In genomic region chr20:41028359-41029149, GRCh38 we compare ENCODE assay signal across 1 cellular context.
A peak's percentile ranks its signal among the peaks of the same experiment; 100 is the strongest.
TF ChIP-seq lines count a peak whose summit lies in the region.

Gene TOP1 (plus strand): TSS chr20:41028822. CDS start chr20:41029068, 246 bp downstream.

TF ChIP-seq in HepG2, 621 proteins besides CTCF, POLR2A, EP300 and RAD21 (continued from another document and continues in another):
- TF ChIP-seq ZNF766 (CRISPR knock-in tag; IDR thresholded peaks at IDR 0.05; ENCODE audit: borderline replicate concordance) = peak; percentile 81
- TF ChIP-seq ZNF263 (CRISPR knock-in tag; IDR thresholded peaks at IDR 0.05) = no peak; the same call in none of the 2 replicates
- TF ChIP-seq GFI1 (CRISPR knock-in tag; IDR thresholded peaks at IDR 0.05; ENCODE audit: borderline replicate concordance) = no peak; the same call in 1 of the 2 replicates
- no peak; the same call in 1 of the 2 replicates for TF ChIP-seq NCOR1 (IDR thresholded peaks at IDR 0.05; ENCODE audit: borderline replicate concordance, low read length)
- TF ChIP-seq ZMYM2 (CRISPR knock-in tag; IDR thresholded peaks at IDR 0.05) = no peak
- TF ChIP-seq TARDBP (CRISPR knock-in tag; IDR thresholded peaks at IDR 0.05) = peak; percentile 91
- no peak for TF ChIP-seq ZMAT5 (CRISPR knock-in tag; IDR thresholded peaks at IDR 0.05; ENCODE audit: borderline replicate concordance, low read depth)
- peak; percentile 98 for TF ChIP-seq ZNF350 (CRISPR knock-in tag; IDR thresholded peaks at IDR 0.05; ENCODE audit: borderline replicate concordance, low read depth)
- TF ChIP-seq SMARCC2 (IDR thresholded peaks at IDR 0.05) = no peak
- peak; percentile 70 for TF ChIP-seq TBX2 (CRISPR knock-in tag; IDR thresholded peaks at IDR 0.05; ENCODE audit: borderline replicate concordance)
- 0 out of 2 replicates have a peak, but pooled peaks have one; percentile 87 for TF ChIP-seq ZSCAN12 (CRISPR knock-in tag; IDR thresholded peaks at IDR 0.05)
- TF ChIP-seq MED8 (CRISPR knock-in tag; IDR thresholded peaks at IDR 0.05; ENCODE audit: insufficient replicate concordance) = no peak
- no peak for TF ChIP-seq ZNF672 (CRISPR knock-in tag; IDR thresholded peaks at IDR 0.05)
- TF ChIP-seq ZNF10 (CRISPR knock-in tag; IDR thresholded peaks at IDR 0.05; ENCODE audit: borderline replicate concordance, low read depth) = no peak
- TF ChIP-seq KLF9 (CRISPR knock-in tag; IDR thresholded peaks at IDR 0.05; ENCODE audit: low read depth) = no peak
- no peak; the same call in 1 of the 2 replicates for TF ChIP-seq GTF2F1 (IDR thresholded peaks at IDR 0.05; ENCODE audit: low read length)
- TF ChIP-seq SP4 (CRISPR knock-in tag; IDR thresholded peaks at IDR 0.05) = peak; percentile 98
- TF ChIP-seq HOXA7 (CRISPR knock-in tag; IDR thresholded peaks at IDR 0.05) = no peak
- peak; percentile 86; the same call in 1 of the 2 replicates for TF ChIP-seq ZNF546 (CRISPR knock-in tag; conservative IDR thresholded peaks at IDR 0.05)
- TF ChIP-seq AGO1 (IDR thresholded peaks at IDR 0.05; ENCODE audit: low read depth, low read length, poor library complexity, severe bottlenecking) = peak; percentile 70
- no peak for TF ChIP-seq ATRX (CRISPR knock-in tag; IDR thresholded peaks at IDR 0.05; ENCODE audit: borderline replicate concordance)
- peak; percentile 88; the same call in 1 of the 2 replicates for TF ChIP-seq DNMT1 (CRISPR knock-in tag; IDR thresholded peaks at IDR 0.05)
- no peak for TF ChIP-seq ZNF780A (CRISPR knock-in tag; IDR thresholded peaks at IDR 0.05)
- TF ChIP-seq MAFF (IDR thresholded peaks at IDR 0.05; ENCODE audit: low read depth, low read length) = peak; percentile 0; the same call in 1 of the 2 replicates
- no peak for TF ChIP-seq KDM1A (CRISPR knock-in tag; IDR thresholded peaks at IDR 0.05)
- TF ChIP-seq NFKB2 (CRISPR knock-in tag; IDR thresholded peaks at IDR 0.05; ENCODE audit: borderline replicate concordance) = peak; percentile 71
- peak; percentile 98 for TF ChIP-seq DMAP1 (CRISPR knock-in tag; IDR thresholded peaks at IDR 0.05)
- peak; percentile 83; the same call in 1 of the 2 replicates for TF ChIP-seq ZNF724P (CRISPR knock-in tag; IDR thresholded peaks at IDR 0.05; ENCODE audit: borderline replicate concordance)
- TF ChIP-seq PLRG1 (conservative IDR thresholded peaks at IDR 0.05) = no peak
- TF ChIP-seq GATAD2A (CRISPR knock-in tag; IDR thresholded peaks at IDR 0.05) = no peak; the same call in 1 of the 2 replicates
- no peak for TF ChIP-seq IKZF1 (IDR thresholded peaks at IDR 0.05)
- TF ChIP-seq ZNF547 (CRISPR knock-in tag; IDR thresholded peaks at IDR 0.05) = peak; percentile 76
- no peak for TF ChIP-seq ZBTB25 (CRISPR knock-in tag; IDR thresholded peaks at IDR 0.05)
- TF ChIP-seq MAX (IDR thresholded peaks at IDR 0.05) = peak; percentile 100
- peak; percentile 73; the same call in 1 of the 2 replicates for TF ChIP-seq IRF2 (CRISPR knock-in tag; IDR thresholded peaks at IDR 0.05)
- peak; percentile 95 for TF ChIP-seq PHF8 (CRISPR knock-in tag; IDR thresholded peaks at IDR 0.05)
- TF ChIP-seq CERS6 (CRISPR knock-in tag; IDR thresholded peaks at IDR 0.05) = peak; percentile 85
- no peak for TF ChIP-seq MAFG (CRISPR knock-in tag; IDR thresholded peaks at IDR 0.05)
- peak; percentile 97 for TF ChIP-seq IKZF5 (CRISPR knock-in tag; IDR thresholded peaks at IDR 0.05)
- TF ChIP-seq ATF1 (CRISPR knock-in tag; IDR thresholded peaks at IDR 0.05) = no peak
- TF ChIP-seq ZNF883 (CRISPR knock-in tag; IDR thresholded peaks at IDR 0.05; ENCODE audit: not compliant biosample characterization) = peak; percentile 98
- peak; percentile 92 for TF ChIP-seq TIGD3 (CRISPR knock-in tag; IDR thresholded peaks at IDR 0.05; ENCODE audit: borderline replicate concordance)
- no peak for TF ChIP-seq HMGA1 (CRISPR knock-in tag; conservative IDR thresholded peaks at IDR 0.05)
- TF ChIP-seq SMAD3 (CRISPR knock-in tag; IDR thresholded peaks at IDR 0.05) = peak; percentile 89; the same call in 1 of the 2 replicates
- TF ChIP-seq ZNF674 (CRISPR knock-in tag; IDR thresholded peaks at IDR 0.05; ENCODE audit: low read depth) = peak; percentile 96; the same call in 1 of the 2 replicates
- peak; percentile 82 for TF ChIP-seq CREM (IDR thresholded peaks at IDR 0.05)
- no peak for TF ChIP-seq CREM (CRISPR knock-in tag; IDR thresholded peaks at IDR 0.05)
- TF ChIP-seq ZNF557 (CRISPR knock-in tag; IDR thresholded peaks at IDR 0.05) = peak; percentile 64; the same call in 1 of the 2 replicates
- TF ChIP-seq NFE2 (CRISPR knock-in tag; IDR thresholded peaks at IDR 0.05) = no peak
- TF ChIP-seq MEF2D (CRISPR knock-in tag; IDR thresholded peaks at IDR 0.05) = peak; percentile 96
- peak; percentile 67 for TF ChIP-seq ZNF574 (CRISPR knock-in tag; IDR thresholded peaks at IDR 0.05)
- TF ChIP-seq NR2F1 (CRISPR knock-in tag; IDR thresholded peaks at IDR 0.05) = peak in 1 of 2 experiments; percentile 8; a peak in 1 of 4 replicates
- 0 out of 2 replicates have a peak, but pooled peaks have one; percentile 56 for TF ChIP-seq ZNF335 (CRISPR knock-in tag; IDR thresholded peaks at IDR 0.05)
- TF ChIP-seq ZNF512 (CRISPR knock-in tag; IDR thresholded peaks at IDR 0.05) = no peak
- peak; percentile 71 for TF ChIP-seq AHDC1 (CRISPR knock-in tag; IDR thresholded peaks at IDR 0.05; ENCODE audit: borderline replicate concordance)
- no peak for TF ChIP-seq ZC3H4 (CRISPR knock-in tag; IDR thresholded peaks at IDR 0.05; ENCODE audit: borderline replicate concordance)
